ENCODE assay signal across 1 cellular context in the genomic region with DNA sequence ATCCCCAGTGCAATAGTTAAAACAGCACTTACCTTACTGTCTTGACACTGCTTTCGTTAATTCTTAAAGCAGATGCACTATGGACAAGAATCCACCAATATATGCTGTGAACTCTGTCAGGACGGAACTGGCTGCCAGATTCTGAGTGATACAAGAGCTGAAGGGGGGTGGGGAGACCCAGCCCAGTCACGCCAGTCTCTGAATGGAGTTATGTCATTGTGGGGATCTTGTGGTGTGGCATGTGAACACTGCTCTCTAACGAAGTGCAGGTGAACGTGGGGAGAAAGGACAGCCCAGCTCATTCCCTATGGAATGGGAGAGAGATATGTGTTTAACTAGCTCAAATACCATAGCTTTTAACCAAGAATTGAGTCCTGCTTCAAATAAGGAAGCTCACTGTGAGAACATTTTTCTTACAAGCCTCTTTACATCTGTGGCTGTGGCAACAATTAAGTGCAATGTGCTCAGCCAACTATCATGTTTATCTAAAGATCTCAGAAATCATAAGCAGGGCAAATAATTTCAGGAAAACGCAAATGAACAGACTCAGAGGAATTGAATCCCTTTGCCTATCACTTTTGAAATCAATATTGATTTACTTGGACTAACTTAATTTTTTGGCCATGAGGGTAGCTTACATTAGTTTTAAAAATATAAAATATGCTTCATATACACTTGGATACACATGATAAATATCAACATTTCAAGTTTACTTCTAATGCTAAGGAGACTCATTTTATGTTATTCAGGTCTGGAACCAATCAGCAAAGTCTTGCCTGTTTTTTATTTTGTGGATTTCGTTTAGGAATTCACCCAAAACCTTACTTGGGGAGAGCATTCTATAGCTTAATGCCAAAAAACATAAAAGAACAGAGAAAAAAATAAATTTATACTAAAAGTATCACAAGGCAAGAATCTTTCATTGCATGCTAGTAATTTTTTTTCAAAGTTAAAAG.
TF ChIP-seq lines count a peak whose summit lies in the region.

A gene with protein sequence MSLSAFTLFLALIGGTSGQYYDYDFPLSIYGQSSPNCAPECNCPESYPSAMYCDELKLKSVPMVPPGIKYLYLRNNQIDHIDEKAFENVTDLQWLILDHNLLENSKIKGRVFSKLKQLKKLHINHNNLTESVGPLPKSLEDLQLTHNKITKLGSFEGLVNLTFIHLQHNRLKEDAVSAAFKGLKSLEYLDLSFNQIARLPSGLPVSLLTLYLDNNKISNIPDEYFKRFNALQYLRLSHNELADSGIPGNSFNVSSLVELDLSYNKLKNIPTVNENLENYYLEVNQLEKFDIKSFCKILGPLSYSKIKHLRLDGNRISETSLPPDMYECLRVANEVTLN (minus strand): TSS at position 129 of the 956 bp plus-strand sequence. CDS start 2,515 bp downstream, outside the sequence.

TF ChIP-seq in IMR-90, 13 proteins besides CTCF, POLR2A, EP300 and RAD21:
- TF ChIP-seq SMC3 (IDR thresholded peaks at IDR 0.05; ENCODE audit: low read depth, low read length) (no peak), BHLHE40 (IDR thresholded peaks at IDR 0.05; ENCODE audit: low read depth, low read length) (no peak; the same call in 1 of the 2 replicates), MAZ (IDR thresholded peaks at IDR 0.05; ENCODE audit: borderline replicate concordance, low read depth, low read length) (no peak), NFE2L2 (IDR thresholded peaks at IDR 0.05; ENCODE audit: low read depth, low read length) (no peak), RCOR1 (IDR thresholded peaks at IDR 0.05; ENCODE audit: insufficient replicate concordance, low read length) (no peak), CHD1 (IDR thresholded peaks at IDR 0.05; ENCODE audit: low read depth, low read length) (no peak)
- TF ChIP-seq, protein P1, sequence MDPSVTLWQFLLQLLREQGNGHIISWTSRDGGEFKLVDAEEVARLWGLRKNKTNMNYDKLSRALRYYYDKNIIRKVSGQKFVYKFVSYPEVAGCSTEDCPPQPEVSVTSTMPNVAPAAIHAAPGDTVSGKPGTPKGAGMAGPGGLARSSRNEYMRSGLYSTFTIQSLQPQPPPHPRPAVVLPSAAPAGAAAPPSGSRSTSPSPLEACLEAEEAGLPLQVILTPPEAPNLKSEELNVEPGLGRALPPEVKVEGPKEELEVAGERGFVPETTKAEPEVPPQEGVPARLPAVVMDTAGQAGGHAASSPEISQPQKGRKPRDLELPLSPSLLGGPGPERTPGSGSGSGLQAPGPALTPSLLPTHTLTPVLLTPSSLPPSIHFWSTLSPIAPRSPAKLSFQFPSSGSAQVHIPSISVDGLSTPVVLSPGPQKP (IDR thresholded peaks at IDR 0.05; ENCODE audit: borderline replicate concordance, low read depth, low read length) = no peak
TF ChIP-seq in IMR-90: peak in this region for 0.
